3 cellular contexts compared by ENCODE assay signal in genomic region chr2:89811295-89811694, GRCh38.
TF ChIP-seq lines count a peak whose summit lies in the region.

No MANE protein-coding gene starts in this region.

TF ChIP-seq in HepG2, 621 proteins besides CTCF, POLR2A, EP300 and RAD21 (continues in another document):
- TF ChIP-seq ZHX1 (CRISPR knock-in tag; IDR thresholded peaks at IDR 0.05; ENCODE audit: low read depth) (no peak), MAFK (conservative IDR thresholded peaks at IDR 0.05 in 1 of 2, IDR thresholded peaks at IDR 0.05 in 1 of 2; ENCODE audit: low read length in 2 of 2) (no peak), NAIF1 (CRISPR knock-in tag; IDR thresholded peaks at IDR 0.05; ENCODE audit: borderline replicate concordance) (no peak), KDM5A (IDR thresholded peaks at IDR 0.05; ENCODE audit: borderline replicate concordance, low read length) (no peak), NFE2L2 (IDR thresholded peaks at IDR 0.05; ENCODE audit: low read length) (no peak), ZNF7 (CRISPR knock-in tag; IDR thresholded peaks at IDR 0.05) (no peak), SRSF9 (IDR thresholded peaks at IDR 0.05; ENCODE audit: borderline replicate concordance, insufficient read depth, low read depth, low read length, poor library complexity, severe bottlenecking) (peak; percentile 75), CBFB (CRISPR knock-in tag; IDR thresholded peaks at IDR 0.05) (no peak), HNRNPL (IDR thresholded peaks at IDR 0.05; ENCODE audit: low read depth, low read length) (no peak)
- TF ChIP-seq, protein P1, sequence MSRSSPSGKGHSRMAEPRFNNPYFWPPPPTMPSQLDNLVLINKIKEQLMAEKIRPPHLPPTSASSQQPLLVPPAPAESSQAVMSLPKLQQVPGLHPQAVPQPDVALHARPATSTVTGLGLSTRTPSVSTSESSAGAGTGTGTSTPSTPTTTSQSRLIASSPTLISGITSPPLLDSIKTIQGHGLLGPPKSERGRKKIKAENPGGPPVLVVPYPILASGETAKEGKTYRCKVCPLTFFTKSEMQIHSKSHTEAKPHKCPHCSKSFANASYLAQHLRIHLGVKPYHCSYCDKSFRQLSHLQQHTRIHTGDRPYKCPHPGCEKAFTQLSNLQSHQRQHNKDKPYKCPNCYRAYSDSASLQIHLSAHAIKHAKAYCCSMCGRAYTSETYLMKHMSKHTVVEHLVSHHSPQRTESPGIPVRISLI (CRISPR knock-in tag; IDR thresholded peaks at IDR 0.05; ENCODE audit: borderline replicate concordance): no peak
- TF ChIP-seq, protein P2, sequence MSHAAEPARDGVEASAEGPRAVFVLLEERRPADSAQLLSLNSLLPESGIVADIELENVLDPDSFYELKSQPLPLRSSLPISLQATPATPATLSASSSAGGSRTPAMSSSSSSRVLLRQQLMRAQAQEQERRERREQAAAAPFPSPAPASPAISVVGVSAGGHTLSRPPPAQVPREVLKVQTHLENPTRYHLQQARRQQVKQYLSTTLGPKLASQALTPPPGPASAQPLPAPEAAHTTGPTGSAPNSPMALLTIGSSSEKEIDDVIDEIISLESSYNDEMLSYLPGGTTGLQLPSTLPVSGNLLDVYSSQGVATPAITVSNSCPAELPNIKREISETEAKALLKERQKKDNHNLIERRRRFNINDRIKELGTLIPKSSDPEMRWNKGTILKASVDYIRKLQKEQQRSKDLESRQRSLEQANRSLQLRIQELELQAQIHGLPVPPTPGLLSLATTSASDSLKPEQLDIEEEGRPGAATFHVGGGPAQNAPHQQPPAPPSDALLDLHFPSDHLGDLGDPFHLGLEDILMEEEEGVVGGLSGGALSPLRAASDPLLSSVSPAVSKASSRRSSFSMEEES (CRISPR knock-in tag; IDR thresholded peaks at IDR 0.05): no peak
- TF ChIP-seq, protein P3, sequence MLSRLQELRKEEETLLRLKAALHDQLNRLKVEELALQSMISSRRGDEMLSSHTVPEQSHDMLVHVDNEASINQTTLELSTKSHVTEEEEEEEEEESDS (CRISPR knock-in tag; IDR thresholded peaks at IDR 0.05; ENCODE audit: borderline replicate concordance): no peak

TF ChIP-seq in K562, 482 proteins besides CTCF, POLR2A, EP300 and RAD21 (continued from another document):
- TF ChIP-seq, protein P4, sequence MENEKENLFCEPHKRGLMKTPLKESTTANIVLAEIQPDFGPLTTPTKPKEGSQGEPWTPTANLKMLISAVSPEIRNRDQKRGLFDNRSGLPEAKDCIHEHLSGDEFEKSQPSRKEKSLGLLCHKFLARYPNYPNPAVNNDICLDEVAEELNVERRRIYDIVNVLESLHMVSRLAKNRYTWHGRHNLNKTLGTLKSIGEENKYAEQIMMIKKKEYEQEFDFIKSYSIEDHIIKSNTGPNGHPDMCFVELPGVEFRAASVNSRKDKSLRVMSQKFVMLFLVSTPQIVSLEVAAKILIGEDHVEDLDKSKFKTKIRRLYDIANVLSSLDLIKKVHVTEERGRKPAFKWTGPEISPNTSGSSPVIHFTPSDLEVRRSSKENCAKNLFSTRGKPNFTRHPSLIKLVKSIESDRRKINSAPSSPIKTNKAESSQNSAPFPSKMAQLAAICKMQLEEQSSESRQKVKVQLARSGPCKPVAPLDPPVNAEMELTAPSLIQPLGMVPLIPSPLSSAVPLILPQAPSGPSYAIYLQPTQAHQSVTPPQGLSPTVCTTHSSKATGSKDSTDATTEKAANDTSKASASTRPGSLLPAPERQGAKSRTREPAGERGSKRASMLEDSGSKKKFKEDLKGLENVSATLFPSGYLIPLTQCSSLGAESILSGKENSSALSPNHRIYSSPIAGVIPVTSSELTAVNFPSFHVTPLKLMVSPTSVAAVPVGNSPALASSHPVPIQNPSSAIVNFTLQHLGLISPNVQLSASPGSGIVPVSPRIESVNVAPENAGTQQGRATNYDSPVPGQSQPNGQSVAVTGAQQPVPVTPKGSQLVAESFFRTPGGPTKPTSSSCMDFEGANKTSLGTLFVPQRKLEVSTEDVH (IDR thresholded peaks at IDR 0.05; ENCODE audit: low read depth, partially characterized antibody): no peak

TF ChIP-seq in liver, 16 proteins besides CTCF, POLR2A, EP300 and RAD21 (continued from another document):
- TF ChIP-seq, protein P5, sequence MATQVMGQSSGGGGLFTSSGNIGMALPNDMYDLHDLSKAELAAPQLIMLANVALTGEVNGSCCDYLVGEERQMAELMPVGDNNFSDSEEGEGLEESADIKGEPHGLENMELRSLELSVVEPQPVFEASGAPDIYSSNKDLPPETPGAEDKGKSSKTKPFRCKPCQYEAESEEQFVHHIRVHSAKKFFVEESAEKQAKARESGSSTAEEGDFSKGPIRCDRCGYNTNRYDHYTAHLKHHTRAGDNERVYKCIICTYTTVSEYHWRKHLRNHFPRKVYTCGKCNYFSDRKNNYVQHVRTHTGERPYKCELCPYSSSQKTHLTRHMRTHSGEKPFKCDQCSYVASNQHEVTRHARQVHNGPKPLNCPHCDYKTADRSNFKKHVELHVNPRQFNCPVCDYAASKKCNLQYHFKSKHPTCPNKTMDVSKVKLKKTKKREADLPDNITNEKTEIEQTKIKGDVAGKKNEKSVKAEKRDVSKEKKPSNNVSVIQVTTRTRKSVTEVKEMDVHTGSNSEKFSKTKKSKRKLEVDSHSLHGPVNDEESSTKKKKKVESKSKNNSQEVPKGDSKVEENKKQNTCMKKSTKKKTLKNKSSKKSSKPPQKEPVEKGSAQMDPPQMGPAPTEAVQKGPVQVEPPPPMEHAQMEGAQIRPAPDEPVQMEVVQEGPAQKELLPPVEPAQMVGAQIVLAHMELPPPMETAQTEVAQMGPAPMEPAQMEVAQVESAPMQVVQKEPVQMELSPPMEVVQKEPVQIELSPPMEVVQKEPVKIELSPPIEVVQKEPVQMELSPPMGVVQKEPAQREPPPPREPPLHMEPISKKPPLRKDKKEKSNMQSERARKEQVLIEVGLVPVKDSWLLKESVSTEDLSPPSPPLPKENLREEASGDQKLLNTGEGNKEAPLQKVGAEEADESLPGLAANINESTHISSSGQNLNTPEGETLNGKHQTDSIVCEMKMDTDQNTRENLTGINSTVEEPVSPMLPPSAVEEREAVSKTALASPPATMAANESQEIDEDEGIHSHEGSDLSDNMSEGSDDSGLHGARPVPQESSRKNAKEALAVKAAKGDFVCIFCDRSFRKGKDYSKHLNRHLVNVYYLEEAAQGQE (IDR thresholded peaks at IDR 0.05): no peak
- no peak for TF ChIP-seq YY1 (IDR thresholded peaks at IDR 0.05)
- TF ChIP-seq HNF4G (IDR thresholded peaks at IDR 0.05): no peak
- no peak for TF ChIP-seq EGR1 (IDR thresholded peaks at IDR 0.05; ENCODE audit: low read depth in 2 of 2)
- TF ChIP-seq HNF4A (conservative IDR thresholded peaks at IDR 0.05): no peak
- TF ChIP-seq SP1 (IDR thresholded peaks at IDR 0.05): no peak
- TF ChIP-seq ATF3 (IDR thresholded peaks at IDR 0.05): no peak
- TF ChIP-seq GABPA (IDR thresholded peaks at IDR 0.05 in 1 of 2, conservative IDR thresholded peaks at IDR 0.05 in 1 of 2): no peak
- TF ChIP-seq JUND (IDR thresholded peaks at IDR 0.05): no peak
- TF ChIP-seq NR2F2 (IDR thresholded peaks at IDR 0.05): no peak
- TF ChIP-seq RXRA (IDR thresholded peaks at IDR 0.05): no peak
- TF ChIP-seq TAF1 (conservative IDR thresholded peaks at IDR 0.05): no peak
- TF ChIP-seq, protein P6, sequence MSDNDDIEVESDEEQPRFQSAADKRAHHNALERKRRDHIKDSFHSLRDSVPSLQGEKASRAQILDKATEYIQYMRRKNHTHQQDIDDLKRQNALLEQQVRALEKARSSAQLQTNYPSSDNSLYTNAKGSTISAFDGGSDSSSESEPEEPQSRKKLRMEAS (IDR thresholded peaks at IDR 0.05): no peak
- TF ChIP-seq ZBTB33 (IDR thresholded peaks at IDR 0.05): no peak
